ENCODE assay signal across 8 cellular contexts in the genomic region with DNA sequence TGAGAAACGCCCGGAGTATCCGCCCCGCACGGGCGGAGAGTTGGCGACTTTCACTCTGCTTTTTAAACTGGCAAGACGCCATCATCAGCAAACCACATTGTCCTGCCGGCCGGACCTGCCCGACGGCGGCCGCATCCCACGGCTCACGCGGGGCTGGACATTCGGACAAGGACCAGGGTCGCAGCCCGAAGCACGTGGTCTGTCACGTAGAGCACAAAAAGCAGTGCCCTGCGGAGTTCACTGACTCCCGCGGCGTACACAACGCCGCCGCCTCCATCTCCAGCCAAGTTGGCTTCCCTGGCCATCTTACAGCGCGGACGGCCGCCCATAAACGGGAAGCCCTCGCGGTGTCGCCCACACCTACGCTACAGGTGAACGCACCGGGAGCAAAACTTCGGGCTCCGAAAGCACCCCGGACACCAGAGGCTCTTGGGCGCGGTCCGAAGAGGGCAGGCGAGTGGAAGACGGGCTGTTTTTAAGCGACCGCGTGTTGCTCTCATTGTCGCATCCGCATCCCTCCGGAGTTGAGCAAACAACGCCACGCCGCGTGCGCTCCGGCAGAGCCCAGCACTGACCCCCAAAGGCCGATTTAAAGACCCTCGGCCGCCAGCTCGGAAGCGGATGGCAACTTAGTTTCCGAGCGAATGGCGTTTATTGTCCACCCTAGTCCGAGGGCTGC. TPM values are rescaled to one million over a fixed set of nuclear protein-coding genes. Genes with fewer than 3 reads are reported as not detected.
DNase-seq lines count a peak whose midpoint lies in the region; ATAC-seq and TF ChIP-seq lines count a peak whose summit lies in the region.

No MANE protein-coding gene starts in this region.

- no peaks in the 10 kb centered on the region for H3K36me3 ChIP-seq in kidney epithelial cell (ENCODE audit: control insufficient read depth, insufficient read depth, low read length)

- no peaks in the 10 kb centered on the region for H3K27me3 ChIP-seq in kidney epithelial cell (ENCODE audit: control insufficient read depth, insufficient read depth, low read length)

- peak overlapping the region; percentile 99 for H3K27ac ChIP-seq in VCaP

- peak overlapping the region; percentile 87 for H3K4me3 ChIP-seq in AG10803 (ENCODE audit: low read length)
- H3K4me3 ChIP-seq in cardiac fibroblast (replicated peaks in 1 of 2; ENCODE audit: low read depth in 2 of 2, low read length in 2 of 2), result peak overlapping the region; percentile 82 to 88
- H3K4me3 ChIP-seq in kidney epithelial cell (ENCODE audit: low read depth, low read length), result peak overlapping the region; percentile 82

- TF ChIP-seq CTCF in AG10803 (conservative IDR thresholded peaks at IDR 0.05; ENCODE audit: low read length), result no peak
- TF ChIP-seq CTCF in VCaP (conservative IDR thresholded peaks at IDR 0.05), result no peak
- no peak for TF ChIP-seq CTCF in cardiac fibroblast (IDR thresholded peaks at IDR 0.05; ENCODE audit: low read depth, low read length)
- no peak for TF ChIP-seq CTCF in kidney epithelial cell (IDR thresholded peaks at IDR 0.05; ENCODE audit: insufficient read depth, low read length, poor library complexity, severe bottlenecking)

- ATAC-seq in GM19452 (IDR thresholded peaks at IDR 0.05; ENCODE audit: unreplicated experiment), result peak; percentile 8

- peak; percentile 35 for DNase-seq in AG10803 (ENCODE audit: low read depth)
- peak; percentile 61 for DNase-seq in NAMALWA (ENCODE audit: low spot score)
- peak; percentile 61 to 70 for DNase-seq in cardiac fibroblast (ENCODE audit: low read depth in 2 of 2)
- DNase-seq in kidney epithelial cell (ENCODE audit: low read depth), result no peak
- peak; percentile 15 to 32 for DNase-seq in stimulated activated CD4-positive, alpha-beta T cell treated with anti-CD3 and anti-CD28 coated beads, Interleukin-15, amount 100 ng/mL, for 48 hours (ENCODE audit: low read depth in 2 of 2)
- no peak for DNase-seq in cerebellar nuclear complex (lab: John Stamatoyannopoulos, UW)

RNA-seq across cellular contexts. Expression of a gene that starts 1.0 kb away (rescaled TPM):
- total RNA-seq in kidney epithelial cell, result 149 and 217 TPM in 2 replicates

Comparison
In these comparisons a context has a peak if more than half of its experiments do, and no peak if none do; other contexts are left out.
1. DNase-seq: peak in AG10803 (single experiment), NAMALWA (single experiment), cardiac fibroblast (2 of 2) and stimulated activated CD4-positive, alpha-beta T cell treated with anti-CD3 and anti-CD28 coated beads, Interleukin-15, amount 100 ng/mL, for 48 hours (2 of 2); none in kidney epithelial cell (single experiment) and cerebellar nuclear complex (0 of 2).
2. Peak in every context shown above with its lines, with median percentiles within 50 percentile points of each other: H3K4me3 ChIP-seq.